Comparison of ENCODE assay signal across 24 cellular contexts in the genomic region with DNA sequence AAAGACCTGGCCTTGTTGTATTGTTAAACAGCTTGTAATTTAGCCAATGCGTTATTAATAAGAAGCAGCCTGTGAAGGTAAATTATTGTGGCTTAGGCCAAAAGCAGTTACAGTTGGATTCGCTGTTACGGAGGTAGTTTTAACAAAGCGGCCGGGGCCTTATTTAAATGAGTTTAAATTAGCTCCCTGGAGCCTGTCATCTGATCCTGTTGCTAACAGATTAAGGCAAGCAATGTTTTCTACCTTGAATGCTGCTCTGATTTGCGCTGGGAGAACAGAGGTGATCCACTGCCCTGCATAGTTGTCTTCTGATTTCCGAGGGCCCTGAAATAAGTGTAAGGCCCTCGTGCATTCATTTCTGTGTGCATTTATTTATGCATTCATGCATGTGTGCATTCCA. TPM values are rescaled to one million over a fixed set of nuclear protein-coding genes. Genes with fewer than 3 reads are reported as not detected.
A peak's percentile ranks its signal among the peaks of the same experiment; 100 is the strongest.
DNase-seq lines count a peak whose midpoint lies in the region.
"Had no signal": no experiment of that assay in that cellular context is flagged by ENCODE, and none has a peak within 500 bp of the region (broad histone marks: within the 10 kb centered on the region; RNA-seq: fewer than 3 reads in every experiment).

No MANE protein-coding gene starts in this region.

- WGBS in GM23248 (ENCODE audit: low coverage in 1 of 2, low lambda C conversion rate in 2 of 2, missing lambda C conversion rate in 2 of 2), 2 experiments = 59 to 63% methylated on average over 8 of the region's 8 CpGs

- H3K9ac ChIP-seq in iPS-15b (ENCODE audit: low read depth, low read length) (no peak overlapping the region), GM23248 (no peak overlapping the region)

- in situ Hi-C loops in GM23248 (cut with MboI) = no loop called here

- no peak overlapping the region for H3K27ac ChIP-seq in GM23248
- H3K27ac ChIP-seq: 22Rv1, ascending aorta, Peyer's patch, spleen, tibial artery had no signal

- H3F3A ChIP-seq in GM23248 (ENCODE audit: insufficient read depth) = no peaks in the 10 kb centered on the region

- no peaks in the 10 kb centered on the region for H3K27me3 ChIP-seq in iPS-15b (ENCODE audit: control insufficient read depth, insufficient read depth, low read length)
- H3K27me3 ChIP-seq in GM23248 (replicated peaks; ENCODE audit: insufficient read depth) = peaks cover 5% of the 10 kb centered on the region; the same call in 1 of the 2 replicates
- H3K27me3 ChIP-seq: ascending aorta had no signal

- no peak overlapping the region for H3K4me2 ChIP-seq in GM23248 (ENCODE audit: unreplicated experiment)

- H3K4me1 ChIP-seq in iPS-15b (ENCODE audit: control insufficient read depth, insufficient read depth, low read length) = peaks cover 21% of the 10 kb centered on the region
- H3K4me1 ChIP-seq in GM23248 (ENCODE audit: insufficient read depth) = no peaks in the 10 kb centered on the region
- H3K4me1 ChIP-seq: ascending aorta, Peyer's patch, spleen, tibial artery had no signal

- no peaks in the 10 kb centered on the region for H3K79me2 ChIP-seq in GM23248 (ENCODE audit: insufficient read depth)

- H2AFZ ChIP-seq in GM23248 = no peak overlapping the region

- H3K9me3 ChIP-seq in iPS-15b (ENCODE audit: control insufficient read depth, insufficient read depth, low read length) (no peaks in the 10 kb centered on the region), GM23248 (ENCODE audit: low read depth) (no peaks in the 10 kb centered on the region)
- H3K9me3 ChIP-seq: ascending aorta, mucosa of descending colon, Peyer's patch, spleen, tibial artery had no signal

- H3K9me2 ChIP-seq in GM23248 (ENCODE audit: insufficient read depth) = no peaks in the 10 kb centered on the region

- no peaks in the 10 kb centered on the region for H4K20me1 ChIP-seq in GM23248 (ENCODE audit: insufficient read depth)

- DNase-seq in DMS 273 (lab: John Stamatoyannopoulos, UW; ENCODE audit: unreplicated experiment) = peak; percentile 75
- no peak for DNase-seq in DMS 273 treated with DMSO at 0.1 percent for 48 hours (lab: John Stamatoyannopoulos, UW)
- peak; percentile 36 for DNase-seq in NCI-H69 (lab: John Stamatoyannopoulos, UW)
- DNase-seq in superior temporal gyrus (ENCODE audit: extremely low spot score) = peak; percentile 40
- DNase-seq in activated naive CD4-positive, alpha-beta T cell treated with Interleukin-2 at 50 U/mL for 16 hours = no peak
- no peak for DNase-seq in GM23248
- no peak for DNase-seq in COLO668 (lab: John Stamatoyannopoulos, UW; ENCODE audit: unreplicated experiment)
- DNase-seq: activated CD4-positive, alpha-beta T cell treated with anti-CD3 and anti-CD28 coated beads for 4 hours; activated naive CD4-positive, alpha-beta T cell treated with anti-CD3 and anti-CD28 coated beads, Interleukin-2, amount 50 U/mL, for 16 hours; activated T-cell treated with anti-CD3 and anti-CD28 coated beads, Interleukin-2, amount 50 U/mL, for 72 hours; CD4-positive, alpha-beta memory T cell; HFFc6; mucosa of descending colon; NCI-H1105 treated with DMSO at 0.1 percent for 48 hours; NCI-H2227 treated with DMSO at 0.1 percent for 48 hours; Peyer's patch; spleen; stimulated activated CD4-positive, alpha-beta T cell treated with anti-CD3 and anti-CD28 coated beads, Interleukin-4, amount 100 ng/mL, for 1 hour; stimulated activated naive CD4-positive, alpha-beta T cell; tibial artery had no signal

- H3K4me3 ChIP-seq in iPS-15b (ENCODE audit: low read depth, low read length) (peak overlapping the region; percentile 1), GM23248 (no peak overlapping the region)
- H3K4me3 ChIP-seq: ascending aorta, mucosa of descending colon, Peyer's patch, spleen, tibial artery had no signal

- H3K36me3 ChIP-seq in iPS-15b (ENCODE audit: control insufficient read depth, insufficient read depth, low read length) (no peaks in the 10 kb centered on the region), GM23248 (ENCODE audit: low read depth) (no peaks in the 10 kb centered on the region)
- H3K36me3 ChIP-seq: ascending aorta, Peyer's patch, spleen, tibial artery had no signal

RNA-seq across cellular contexts. Expression of a gene that starts 10.7 kb away (rescaled TPM):
- total RNA-seq in GM23248 (2014; rRNA removed; shearing (Covaris generic)) = not detected in 2 replicates
- not detected in 2 replicates for polyA plus RNA-seq in GM23248 (2016; fragmentation: Nextera tagmentation; extraction: Ambion mirVana)
- total RNA-seq: CD4-positive, alpha-beta memory T cell; HFFc6; T-helper 1 cell treated with Interleukin-12 subunit alpha and Interleukin-12 subunit beta and Interleukin-4 antibody, amounts not matched to agents 30 ng/mL and 1 ng/mL, for 36 hours had no signal
- polyA plus RNA-seq: CD4-positive, alpha-beta memory T cell had no signal

RNA-seq across cellular contexts. Expression of a gene that starts 31.9 kb away (rescaled TPM):
- 1.2 and 1.9 TPM in 2 replicates for total RNA-seq in GM23248 (2014; rRNA removed; shearing (Covaris generic))
- 0.94 and 1.7 TPM in 2 replicates for polyA plus RNA-seq in GM23248 (2016; fragmentation: Nextera tagmentation; extraction: Ambion mirVana)
- total RNA-seq: CD4-positive, alpha-beta memory T cell; T-helper 1 cell treated with Interleukin-12 subunit alpha and Interleukin-12 subunit beta and Interleukin-4 antibody, amounts not matched to agents 30 ng/mL and 1 ng/mL, for 36 hours had no signal

Comparison
In these comparisons a context has a peak if more than half of its experiments do, and no peak if none do; other contexts are left out.
1. DNase-seq: peak in DMS 273 (single experiment), NCI-H69 (single experiment) and superior temporal gyrus (single experiment); none in DMS 273 treated with DMSO at 0.1 percent for 48 hours (single experiment), activated naive CD4-positive, alpha-beta T cell treated with Interleukin-2 at 50 U/mL for 16 hours (single experiment), GM23248 (single experiment) and COLO668 (single experiment).